In the genomic region with DNA sequence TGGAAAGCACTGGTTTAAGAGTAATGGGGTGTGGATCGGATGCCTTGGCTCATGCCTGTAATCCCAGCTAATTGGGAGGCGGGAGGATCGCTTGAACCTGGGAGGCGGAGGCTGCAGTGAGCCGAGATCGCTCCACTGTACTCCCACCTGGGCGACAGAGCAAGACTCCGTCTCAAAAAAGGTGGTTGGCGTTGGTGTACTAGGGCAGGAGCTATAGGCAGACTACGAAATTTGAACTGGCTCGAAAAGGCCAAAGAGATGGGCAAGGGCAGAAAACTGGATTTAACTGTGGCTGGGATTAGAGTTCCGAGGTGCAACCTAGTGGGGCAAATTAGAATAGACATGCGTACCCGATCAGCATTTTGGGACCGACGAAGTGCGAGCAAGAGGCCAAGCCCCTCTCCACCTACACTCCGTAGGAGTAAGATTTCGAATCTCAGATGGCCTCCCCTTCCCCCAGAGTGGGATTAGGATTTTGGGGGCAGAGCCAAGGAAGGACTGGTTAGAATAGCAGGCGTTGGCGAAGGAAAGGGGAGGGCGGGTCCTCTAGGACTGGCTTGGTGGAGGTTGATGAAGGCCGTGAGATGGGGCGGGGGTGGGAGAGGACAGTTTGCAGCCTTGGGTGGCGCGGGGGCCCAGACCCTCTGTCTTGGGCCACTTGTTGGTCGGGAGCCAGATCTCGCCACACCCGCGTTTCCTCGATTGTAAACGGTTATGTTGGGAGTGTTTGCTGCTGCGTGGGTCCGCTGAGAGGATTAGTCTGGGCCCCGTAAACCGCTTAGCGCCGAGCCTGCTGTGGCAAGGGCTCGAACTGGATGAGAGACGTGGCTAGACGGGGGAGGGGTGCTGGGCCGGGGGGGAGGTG, we compare ENCODE assay signal across 8 cellular contexts. TPM values are rescaled to one million over a fixed set of nuclear protein-coding genes. Genes with fewer than 3 reads are reported as not detected.
DNase-seq lines count a peak whose midpoint lies in the region; ATAC-seq and TF ChIP-seq lines count a peak whose summit lies in the region.

No MANE protein-coding gene starts in this region.

- peak overlapping the region; percentile 81 for H3K27ac ChIP-seq in RWPE2 (ENCODE audit: poor library complexity, severe bottlenecking)
- H3K27ac ChIP-seq in naive thymus-derived CD4-positive, alpha-beta T cell (ENCODE audit: low read depth, low read length) = peak overlapping the region; percentile 95

- peaks cover 16% of the 10 kb centered on the region for H3K4me1 Mint-ChIP-seq in activated CD8-positive, alpha-beta memory T cell treated with anti-CD3 and anti-CD28 coated beads, Interleukin-2, amount 10 ng/mL, durations not matched to agents 7 days and 5 days
- peaks cover 19 to 27% (median 22%) of the 10 kb centered on the region in 7 donors for H3K4me1 Mint-ChIP-seq in naive thymus-derived CD4-positive, alpha-beta T cell

- ATAC-seq in activated CD8-positive, alpha-beta memory T cell treated with anti-CD3 and anti-CD28 coated beads, Interleukin-2, amount 10 ng/mL, durations not matched to agents 7 days and 5 days = no peak
- no peak for ATAC-seq in RWPE2 (ENCODE audit: low read depth)
- ATAC-seq in naive thymus-derived CD4-positive, alpha-beta T cell = no peak
- ATAC-seq in GM19351 (IDR thresholded peaks at IDR 0.05; ENCODE audit: unreplicated experiment) = no peak

- peak overlapping the region; percentile 94 for H3K4me3 Mint-ChIP-seq in activated CD8-positive, alpha-beta memory T cell treated with anti-CD3 and anti-CD28 coated beads, Interleukin-2, amount 10 ng/mL, durations not matched to agents 7 days and 5 days
- peak overlapping the region; percentile 83 to 99 (median 95) for H3K4me3 Mint-ChIP-seq in naive thymus-derived CD4-positive, alpha-beta T cell

- H3K9me3 Mint-ChIP-seq in activated CD8-positive, alpha-beta memory T cell treated with anti-CD3 and anti-CD28 coated beads, Interleukin-2, amount 10 ng/mL, durations not matched to agents 7 days and 5 days (ENCODE audit: low read depth) = no peaks in the 10 kb centered on the region
- no peaks in the 10 kb centered on the region for H3K9me3 Mint-ChIP-seq in naive thymus-derived CD4-positive, alpha-beta T cell

- intact Hi-C loops in naive thymus-derived CD4-positive, alpha-beta T cell (cut with micrococcal nuclease) = loop anchor here (1.0 to 10.0 kb wide), 8 partner anchors 15 to 1558 kb away; a partner anchor contains a TSS

- H3K27me3 Mint-ChIP-seq in activated CD8-positive, alpha-beta memory T cell treated with anti-CD3 and anti-CD28 coated beads, Interleukin-2, amount 10 ng/mL, durations not matched to agents 7 days and 5 days = no peaks in the 10 kb centered on the region
- no peaks in the 10 kb centered on the region for H3K27me3 Mint-ChIP-seq in naive thymus-derived CD4-positive, alpha-beta T cell

- H3K36me3 Mint-ChIP-seq in activated CD8-positive, alpha-beta memory T cell treated with anti-CD3 and anti-CD28 coated beads, Interleukin-2, amount 10 ng/mL, durations not matched to agents 7 days and 5 days = peaks cover 9% of the 10 kb centered on the region
- peaks cover 0 to 18% (median 3%) of the 10 kb centered on the region in 5 donors for H3K36me3 Mint-ChIP-seq in naive thymus-derived CD4-positive, alpha-beta T cell

- H3K4me3 ChIP-seq in RWPE2 (ENCODE audit: severe bottlenecking) = peak overlapping the region; percentile 51
- H3K4me3 ChIP-seq in endocrine pancreas (ENCODE audit: control insufficient read depth, insufficient read depth, low read length) = no peak overlapping the region
- peak overlapping the region; percentile 100 for H3K4me3 ChIP-seq in naive thymus-derived CD4-positive, alpha-beta T cell (ENCODE audit: low read length)

- H3K36me3 ChIP-seq in RWPE2 (ENCODE audit: low read depth) = peaks cover 11% of the 10 kb centered on the region; the same call in 1 of the 2 replicates
- peaks cover 6% of the 10 kb centered on the region for H3K36me3 ChIP-seq in endocrine pancreas (ENCODE audit: control insufficient read depth, insufficient read depth, low read length)
- H3K36me3 ChIP-seq in naive thymus-derived CD4-positive, alpha-beta T cell (ENCODE audit: control insufficient read depth in 2 of 3, insufficient read depth in 3 of 3, low read length in 3 of 3) = peaks cover 0 to 36% (median 0%) of the 10 kb centered on the region in 3 experiments

- TF ChIP-seq CTCF in RWPE2 (IDR thresholded peaks at IDR 0.05; ENCODE audit: poor library complexity, severe bottlenecking) = no peak

- H3K4me1 ChIP-seq in RWPE2 (ENCODE audit: insufficient read depth, poor library complexity, severe bottlenecking) = no peaks in the 10 kb centered on the region
- H3K4me1 ChIP-seq in endocrine pancreas (ENCODE audit: control insufficient read depth, insufficient read depth, low read length) = no peaks in the 10 kb centered on the region
- peaks cover 3 to 14% of the 10 kb centered on the region in 2 donors for H3K4me1 ChIP-seq in naive thymus-derived CD4-positive, alpha-beta T cell (ENCODE audit: control insufficient read depth in 2 of 2, insufficient read depth in 2 of 2, low read length in 2 of 2)

- no peaks in the 10 kb centered on the region for H3K9me3 ChIP-seq in RWPE2 (ENCODE audit: severe bottlenecking)
- no peaks in the 10 kb centered on the region for H3K9me3 ChIP-seq in endocrine pancreas (ENCODE audit: control insufficient read depth, low read length)
- H3K9me3 ChIP-seq in naive thymus-derived CD4-positive, alpha-beta T cell (ENCODE audit: control insufficient read depth in 2 of 3, low read length in 3 of 3) = no peaks in the 10 kb centered on the region

- H3K27me3 ChIP-seq in RWPE2 (ENCODE audit: insufficient read depth, poor library complexity, severe bottlenecking) (no peaks in the 10 kb centered on the region), endocrine pancreas (ENCODE audit: control insufficient read depth, insufficient read depth, low read length) (no peaks in the 10 kb centered on the region)
- no peaks in the 10 kb centered on the region for H3K27me3 ChIP-seq in naive thymus-derived CD4-positive, alpha-beta T cell (ENCODE audit: control insufficient read depth in 2 of 2, insufficient read depth in 2 of 2, low read length in 2 of 2)

- no peak for DNase-seq in activated CD8-positive, alpha-beta memory T cell treated with anti-CD3 and anti-CD28 coated beads, Interleukin-2, amount 10 ng/mL, durations not matched to agents 7 days and 5 days
- DNase-seq in activated CD8-positive, alpha-beta memory T cell treated with anti-CD3 and anti-CD28 coated beads, Interleukin-2, amount 50 U/mL, for 4 hours = no peak
- DNase-seq in RWPE2 (ENCODE audit: low spot score) (no peak), ACHN (no peak), pons (ENCODE audit: low spot score) (no peak)
- peak in 1 of 9 donors; percentile 66 for DNase-seq in naive thymus-derived CD4-positive, alpha-beta T cell

- POLR2A ChIA-PET in naive thymus-derived CD4-positive, alpha-beta T cell (lab: Charles Lee) = interaction anchor here (0.6 to 1.5 kb wide), 3 partner anchors 11 to 39 kb away, joined by 3 to 10 read pairs (median 3); a partner anchor contains a TSS

- H3K9ac ChIP-seq in endocrine pancreas (ENCODE audit: control insufficient read depth, insufficient read depth, low read length) = peak overlapping the region; percentile 36

- peak overlapping the region; percentile 98 for H3K27ac Mint-ChIP-seq in activated CD8-positive, alpha-beta memory T cell treated with anti-CD3 and anti-CD28 coated beads, Interleukin-2, amount 10 ng/mL, durations not matched to agents 7 days and 5 days
- H3K27ac Mint-ChIP-seq in naive thymus-derived CD4-positive, alpha-beta T cell = peak overlapping the region; percentile 84 to 98 (median 93)

- in situ Hi-C loops in ACHN (cut with HindIII; ENCODE audit: low pct_ligation_motif_present, low pct_unique_long_range_greater_than_20kb, low sequenced_read_pairs) = no loop called here

- CTCF ChIA-PET in activated CD8-positive, alpha-beta memory T cell treated with anti-CD3 and anti-CD28 coated beads, Interleukin-2, amount 10 ng/mL, durations not matched to agents 7 days and 5 days (lab: Charles Lee) = interaction anchor here (0.6 to 0.7 kb wide), 2 partner anchors 36 to 123 kb away, joined by 3 read pairs; no protein-coding TSS in a partner anchor
- CTCF ChIA-PET in naive thymus-derived CD4-positive, alpha-beta T cell (lab: Charles Lee) = no interaction called here

RNA-seq across cellular contexts. Expression of a gene that starts 2.0 kb away (rescaled TPM):
- total RNA-seq in activated CD8-positive, alpha-beta memory T cell treated with anti-CD3 and anti-CD28 coated beads, Interleukin-2, amount 10 ng/mL, durations not matched to agents 7 days and 5 days = 10 to 100 TPM in 1 of 2 experiments, 1 to 10 TPM in 1; 7.6 to 14.5 TPM
- 10 to 100 TPM; 11.6 to 21.7 (median 16.7) TPM for total RNA-seq in naive thymus-derived CD4-positive, alpha-beta T cell
- polyA plus RNA-seq in naive thymus-derived CD4-positive, alpha-beta T cell = 1 to 10 TPM; 2.3 to 3.0 TPM

RNA-seq across cellular contexts. Expression of a gene that starts 16.4 kb away (rescaled TPM):
- total RNA-seq in activated CD8-positive, alpha-beta memory T cell treated with anti-CD3 and anti-CD28 coated beads, Interleukin-2, amount 10 ng/mL, durations not matched to agents 7 days and 5 days = 10 to 100 TPM; 24.8 to 27.6 TPM
- total RNA-seq in naive thymus-derived CD4-positive, alpha-beta T cell = 10 to 100 TPM; 41.9 to 80.0 (median 51.4) TPM
- 10 to 100 TPM in 1 of 2 donors, 1 to 10 TPM in 1; 8.5 to 13.0 TPM for polyA plus RNA-seq in naive thymus-derived CD4-positive, alpha-beta T cell

RNA-seq across cellular contexts. Expression of a gene that starts 37.0 kb away (rescaled TPM):
- 1 to 10 TPM in 1 of 2 experiments, not detected in 1; 1.4 TPM for total RNA-seq in activated CD8-positive, alpha-beta memory T cell treated with anti-CD3 and anti-CD28 coated beads, Interleukin-2, amount 10 ng/mL, durations not matched to agents 7 days and 5 days
- total RNA-seq in naive thymus-derived CD4-positive, alpha-beta T cell = 100 to 1,000 TPM in 1 of 5 experiments, 10 to 100 TPM in 1, 1 to 10 TPM in 3; 3.7 to 205 (median 7.0) TPM
- under 1 TPM in 1 of 2 donors, not detected in 1; 0.14 TPM for polyA plus RNA-seq in naive thymus-derived CD4-positive, alpha-beta T cell

RNA-seq across cellular contexts. Expression of a gene that starts 41.7 kb away (rescaled TPM):
- 10 to 100 TPM; 14.0 to 16.7 TPM for total RNA-seq in activated CD8-positive, alpha-beta memory T cell treated with anti-CD3 and anti-CD28 coated beads, Interleukin-2, amount 10 ng/mL, durations not matched to agents 7 days and 5 days
- 10 to 100 TPM; 13.7 to 42.0 (median 22.5) TPM for total RNA-seq in naive thymus-derived CD4-positive, alpha-beta T cell
- polyA plus RNA-seq in naive thymus-derived CD4-positive, alpha-beta T cell = 10 to 100 TPM in 1 of 2 donors, 1 to 10 TPM in 1; 8.5 to 13.8 TPM

RNA-seq across cellular contexts. Expression of a gene that starts 59.3 kb away (rescaled TPM):
- under 1 TPM; 0.07 to 0.29 TPM for total RNA-seq in activated CD8-positive, alpha-beta memory T cell treated with anti-CD3 and anti-CD28 coated beads, Interleukin-2, amount 10 ng/mL, durations not matched to agents 7 days and 5 days
- 10 to 100 TPM in 1 of 5 experiments, 1 to 10 TPM in 1, under 1 TPM in 3; 0.14 to 16.8 (median 0.34) TPM for total RNA-seq in naive thymus-derived CD4-positive, alpha-beta T cell
- polyA plus RNA-seq in naive thymus-derived CD4-positive, alpha-beta T cell = not detected
